ENCODE assay signal across 20 cellular contexts in genomic region chr17:80113033-80113484, GRCh38. TPM values are rescaled to one million over a fixed set of nuclear protein-coding genes. Genes with fewer than 3 reads are reported as not detected.
DNase-seq lines count a peak whose midpoint lies in the region; TF ChIP-seq lines count a peak whose summit lies in the region.
"Had no signal": no experiment of that assay in that cellular context is flagged by ENCODE, and none has a peak within 500 bp of the region (broad histone marks: within the 10 kb centered on the region; RNA-seq: fewer than 3 reads in every experiment).

No MANE protein-coding gene starts in this region.

- intact Hi-C loops in testis (cut with DNase I; ENCODE audit: low total_unique reads) = no loop called here

- H2AK5ac ChIP-seq in mesenchymal stem cell (ENCODE audit: low read length, severe bottlenecking) = no peak overlapping the region

- peak overlapping the region; percentile 66 for H3K4me2 ChIP-seq in mesenchymal stem cell (ENCODE audit: low read length, poor library complexity, severe bottlenecking)
- H3K4me2 ChIP-seq: PC-9 had no signal

- H3K9ac ChIP-seq in mesenchymal stem cell (ENCODE audit: low read length) = no peak overlapping the region

- peak overlapping the region; percentile 59 for H3K27ac ChIP-seq in WERI-Rb-1
- peak overlapping the region; percentile 6 for H3K27ac ChIP-seq in mesenchymal stem cell (ENCODE audit: low read length, poor library complexity, severe bottlenecking)
- H3K27ac ChIP-seq in suprapubic skin = no peak overlapping the region
- no peak overlapping the region for H3K27ac ChIP-seq in testis
- H3K27ac ChIP-seq: body of pancreas, esophagus squamous epithelium, PC-9 had no signal

- TF ChIP-seq POLR2A in suprapubic skin (IDR thresholded peaks at IDR 0.05) (no peak), testis (IDR thresholded peaks at IDR 0.05) (no peak)

- no peak overlapping the region for H2BK15ac ChIP-seq in mesenchymal stem cell (ENCODE audit: low read depth, poor library complexity, severe bottlenecking)

- no peak overlapping the region for H2AFZ ChIP-seq in mesenchymal stem cell (ENCODE audit: low read depth, low read length)
- H2AFZ ChIP-seq: PC-9 had no signal

- TF ChIP-seq CTCF in WERI-Rb-1 (IDR thresholded peaks at IDR 0.05; ENCODE audit: low read depth, low read length) (no peak), suprapubic skin (IDR thresholded peaks at IDR 0.05) (no peak), testis (IDR thresholded peaks at IDR 0.05) (no peak)

- no peak overlapping the region for H3K18ac ChIP-seq in mesenchymal stem cell (ENCODE audit: low read depth in 1 of 2, low read length in 2 of 2)

- no peak overlapping the region for H2BK120ac ChIP-seq in mesenchymal stem cell (ENCODE audit: low read depth, low read length)

- no peaks in the 10 kb centered on the region for H3K79me1 ChIP-seq in mesenchymal stem cell (replicated peaks; ENCODE audit: low read length, poor library complexity, severe bottlenecking)

- H2BK12ac ChIP-seq in mesenchymal stem cell (ENCODE audit: low read length in 2 of 2) = no peak overlapping the region

- H3K36me3 ChIP-seq in WERI-Rb-1 = peaks cover 63% of the 10 kb centered on the region
- peaks cover 0 to 8% of the 10 kb centered on the region in 2 experiments for H3K36me3 ChIP-seq in mesenchymal stem cell (ENCODE audit: control insufficient read depth in 1 of 2, insufficient read depth in 2 of 2, low read depth in 1 of 2, low read length in 2 of 2)
- peaks cover 41% of the 10 kb centered on the region for H3K36me3 ChIP-seq in suprapubic skin
- H3K36me3 ChIP-seq in testis (ENCODE audit: low read depth, missing control alignments) = no peaks in the 10 kb centered on the region

- DNase-seq in H4 (ENCODE audit: low spot score) (peak; percentile 3), WERI-Rb-1 (no peak), mesenchymal stem cell (no peak), suprapubic skin (ENCODE audit: low spot score in 2 of 2) (peak; percentile 51 to 64), NCI-H187 (lab: John Stamatoyannopoulos, UW) (no peak), KG1 (lab: John Stamatoyannopoulos, UW) (no peak), testis (no peak)
- DNase-seq: activated CD4-positive, alpha-beta T cell treated with anti-CD3 and anti-CD28 coated beads, Interleukin-2, amount 10 ng/mL, durations not matched to agents 24 days and 14 days; body of pancreas; CD8-positive, alpha-beta T cell; effector memory CD8-positive, alpha-beta T cell; esophagus squamous epithelium; HFFc6; NCI-H1105 treated with DMSO at 0.1 percent for 48 hours; NCI-H2081; PC-9; SIG-M5; T-cell had no signal

- 87% methylated on average over 19 of the region's 20 CpGs for WGBS in mesenchymal stem cell
- 90% methylated on average over 1 of the region's 20 CpGs for WGBS in suprapubic skin
- WGBS in testis, 2 donors = 91 to 95% methylated on average over 3 to 20 of the region's 20 CpGs

- peaks cover 6% of the 10 kb centered on the region for H3K9me3 ChIP-seq in WERI-Rb-1 (ENCODE audit: severe bottlenecking)
- H3K9me3 ChIP-seq in mesenchymal stem cell (ENCODE audit: control insufficient read depth, low read length) = no peaks in the 10 kb centered on the region
- no peaks in the 10 kb centered on the region for H3K9me3 ChIP-seq in suprapubic skin
- no peaks in the 10 kb centered on the region for H3K9me3 ChIP-seq in testis
- H3K9me3 ChIP-seq: body of pancreas, esophagus squamous epithelium had no signal

- H3K14ac ChIP-seq in mesenchymal stem cell (ENCODE audit: low read length in 2 of 2) = no peak overlapping the region

- H3K4me1 ChIP-seq in mesenchymal stem cell (ENCODE audit: control insufficient read depth, insufficient read depth, low read depth, low read length) (peaks cover 27% of the 10 kb centered on the region), suprapubic skin (peaks cover 10% of the 10 kb centered on the region), testis (no peaks in the 10 kb centered on the region)
- H3K4me1 ChIP-seq: body of pancreas had no signal

- no peak overlapping the region for H3K23ac ChIP-seq in mesenchymal stem cell (ENCODE audit: low read length in 2 of 2)

- no peak overlapping the region for H4K8ac ChIP-seq in mesenchymal stem cell (ENCODE audit: low read length)

- H3K4me3 ChIP-seq in WERI-Rb-1 (ENCODE audit: low read depth, low read length) (no peak overlapping the region), mesenchymal stem cell (ENCODE audit: insufficient read depth in 1 of 2, low read depth in 1 of 2, low read length in 2 of 2) (peak overlapping the region in 1 of 2 experiments; percentile 1), suprapubic skin (no peak overlapping the region), testis (no peak overlapping the region)
- H3K4me3 ChIP-seq: body of pancreas, esophagus squamous epithelium, PC-9 had no signal

- H2BK5ac ChIP-seq in mesenchymal stem cell (ENCODE audit: low read depth, low read length, poor library complexity, severe bottlenecking) = no peak overlapping the region

- no peak overlapping the region for H4K91ac ChIP-seq in mesenchymal stem cell (ENCODE audit: low read length)

- H3K4ac ChIP-seq in mesenchymal stem cell (ENCODE audit: low read depth in 1 of 2, low read length in 2 of 2) = no peak overlapping the region

- H3K27me3 ChIP-seq in WERI-Rb-1 (ENCODE audit: insufficient read depth, low read depth, severe bottlenecking) (no peaks in the 10 kb centered on the region), mesenchymal stem cell (ENCODE audit: control insufficient read depth in 1 of 2, insufficient read depth in 1 of 2, low read length in 2 of 2) (peaks cover 0 to 24% of the 10 kb centered on the region in 2 experiments), suprapubic skin (no peaks in the 10 kb centered on the region), testis (no peaks in the 10 kb centered on the region)
- H3K27me3 ChIP-seq: body of pancreas, esophagus squamous epithelium had no signal

- no peak for TF ChIP-seq EP300 in suprapubic skin (IDR thresholded peaks at IDR 0.05)

RNA-seq across cellular contexts. Expression of gene GAA, which starts 11.7 kb away (rescaled TPM):
- 40.9 and 45.7 TPM in 2 replicates for total RNA-seq in H4 (2014; rRNA removed; shearing (Covaris generic))
- 33.6 TPM for polyA plus RNA-seq in mesenchymal stem cell (2013, experiment 1 of 2)
- polyA plus RNA-seq in mesenchymal stem cell (2013, experiment 2 of 2) = 33.3 TPM
- total RNA-seq in suprapubic skin (10 to 100 TPM; 39.4 to 59.9 (median 45.3) TPM), testis (100 to 1,000 TPM; 166 to 190 TPM)
- 155 TPM for polyA plus RNA-seq in testis (ENCODE audit: insufficient read depth, low read depth, low replicate concordance)

RNA-seq across cellular contexts. Expression of gene EIF4A3, which starts 33.9 kb away (rescaled TPM):
- total RNA-seq in H4 (2014; rRNA removed; shearing (Covaris generic)) = 156 and 178 TPM in 2 replicates
- polyA plus RNA-seq in mesenchymal stem cell (2013, experiment 1 of 2) = 50.7 TPM
- 54.6 TPM for polyA plus RNA-seq in mesenchymal stem cell (2013, experiment 2 of 2)
- total RNA-seq in suprapubic skin (10 to 100 TPM; 59.8 to 69.2 (median 65.7) TPM), testis (10 to 100 TPM; 67.1 to 85.6 TPM)
- 99.3 TPM for polyA plus RNA-seq in testis (ENCODE audit: insufficient read depth, low read depth, low replicate concordance)

RNA-seq across cellular contexts. Expression of gene CARD14, which starts 56.8 kb away (rescaled TPM):
- total RNA-seq in H4 (2014; rRNA removed; shearing (Covaris generic)) = 0.15 TPM in 1 of 2 replicates, not detected in the other
- polyA plus RNA-seq in mesenchymal stem cell (2013, experiment 1 of 2) = 0.01 TPM
- 0.07 TPM for polyA plus RNA-seq in mesenchymal stem cell (2013, experiment 2 of 2)
- 10 to 100 TPM; 32.1 to 92.5 (median 45.3) TPM for total RNA-seq in suprapubic skin
- 1 to 10 TPM; 3.5 to 6.1 TPM for total RNA-seq in testis
- polyA plus RNA-seq in testis (ENCODE audit: insufficient read depth, low read depth, low replicate concordance) = 2.1 TPM
- total RNA-seq: activated CD4-positive, alpha-beta T cell treated with anti-CD3 and anti-CD28 coated beads, Interleukin-2, amount 10 ng/mL, durations not matched to agents 24 days and 14 days; activated T-helper 2 cell treated with anti-CD3 and anti-CD28 coated beads, Interferon-gamma antibody, Interleukin-2, Interleukin-4, amounts not matched to agents 10 μg/mL and 5 μg/mL and 100 μg/mL, durations not matched to agents 14 hours and 24 hours and 36 hours; body of pancreas; CD8-positive, alpha-beta T cell; HFFc6; HT1080 had no signal

Comparison
In these comparisons a context has a peak if more than half of its experiments do, and no peak if none do; other contexts are left out.
1. DNase-seq: peak in H4 (single experiment) and suprapubic skin (2 of 2); none in WERI-Rb-1 (single experiment), mesenchymal stem cell (single experiment), NCI-H187 (0 of 2), KG1 (single experiment) and testis (single experiment).
2. H3K27ac ChIP-seq: peak in WERI-Rb-1 (single experiment) and mesenchymal stem cell (single experiment); none in suprapubic skin (single experiment) and testis (0 of 2).
3. RNA of gene CARD14, which starts 56.8 kb away (total RNA-seq): 32.1 to 92.5 TPM in suprapubic skin; 3.5 to 6.1 TPM in testis and 0.15 TPM in H4; every median in the first group is over 4 times any median in the second.